32 cellular contexts compared by ENCODE assay signal in genomic region chr10:45040921-45041320, GRCh38. TPM values are rescaled to one million over a fixed set of nuclear protein-coding genes. Genes with fewer than 3 reads are reported as not detected.
DNase-seq lines count a peak whose midpoint lies in the region; ATAC-seq and TF ChIP-seq lines count a peak whose summit lies in the region.
"Had no signal": no experiment of that assay in that cellular context is flagged by ENCODE, and none has a peak within 500 bp of the region (broad histone marks: within the 10 kb centered on the region; RNA-seq: fewer than 3 reads in every experiment).

No MANE protein-coding gene starts in this region.

- H3K4me1 ChIP-seq in foreskin keratinocyte (no peaks in the 10 kb centered on the region), OCI-LY7 (ENCODE audit: insufficient read depth, low read length, poor library complexity, severe bottlenecking) (no peaks in the 10 kb centered on the region)
- H3K4me1 ChIP-seq: gastroesophageal sphincter, testis had no signal

- peak overlapping the region; percentile 32 to 73 for H3K27ac Mint-ChIP-seq in natural killer cell
- H3K27ac Mint-ChIP-seq in natural killer cell treated with Interleukin-12 subunit alpha and Interleukin-12 subunit beta and Interleukin-15 and Interleukin-18, amount 100 ng/mL, for 72 hours, result no peak overlapping the region
- H3K27ac Mint-ChIP-seq in T-helper 2 cell treated with Interferon-gamma antibody and Interleukin-4, amounts not matched to agents 5 μg/mL and 100 μg/mL, for 36 hours, result no peak overlapping the region
- H3K27ac Mint-ChIP-seq: activated CD8-positive, alpha-beta T cell treated with anti-CD3 and anti-CD28 coated beads for 36 hours; activated T-helper 1 cell treated with anti-CD3 and anti-CD28 coated beads, Interleukin-12 subunit alpha, Interleukin-12 subunit beta, Interleukin-2, Interleukin-4 antibody, amounts not matched to agents 30 ng/mL and 10 ng/mL and 1 ng/mL, durations not matched to agents 14 hours and 24 hours and 36 hours; CD4-positive, alpha-beta T cell; T-helper 17 cell had no signal

- no peak overlapping the region for H3K4me3 ChIP-seq in choroid plexus epithelial cell (ENCODE audit: low read depth, low read length)
- no peak overlapping the region for H3K4me3 ChIP-seq in OCI-LY7 (ENCODE audit: low read depth, low read length, poor library complexity, severe bottlenecking)
- H3K4me3 ChIP-seq: gastroesophageal sphincter, skin epidermis, testis had no signal

- H3K4me1 Mint-ChIP-seq in natural killer cell, result peaks cover 11 to 12% of the 10 kb centered on the region in 2 donors
- peaks cover 5 to 13% of the 10 kb centered on the region in 2 donors for H3K4me1 Mint-ChIP-seq in natural killer cell treated with Interleukin-12 subunit alpha and Interleukin-12 subunit beta and Interleukin-15 and Interleukin-18, amount 100 ng/mL, for 72 hours (ENCODE audit: low read depth in 2 of 2)
- H3K4me1 Mint-ChIP-seq in T-helper 2 cell treated with Interferon-gamma antibody and Interleukin-4, amounts not matched to agents 5 μg/mL and 100 μg/mL, for 36 hours (ENCODE audit: low read depth), result no peaks in the 10 kb centered on the region

- no peaks in the 10 kb centered on the region for H4K20me1 ChIP-seq in OCI-LY7 (ENCODE audit: insufficient read depth, low read length)

- no peaks in the 10 kb centered on the region for H3K9me2 ChIP-seq in OCI-LY7 (ENCODE audit: insufficient read depth, low read length)
- H3K9me2 ChIP-seq: SK-N-SH had no signal

- TF ChIP-seq CTCF in natural killer cell (IDR thresholded peaks at IDR 0.05), result no peak
- TF ChIP-seq CTCF in choroid plexus epithelial cell (conservative IDR thresholded peaks at IDR 0.05; ENCODE audit: low read depth, low read length), result no peak
- no peak for TF ChIP-seq CTCF in foreskin keratinocyte (conservative IDR thresholded peaks at IDR 0.05)
- TF ChIP-seq CTCF in OCI-LY7 (conservative IDR thresholded peaks at IDR 0.05; ENCODE audit: low read length), result no peak

- H3K27me3 Mint-ChIP-seq in natural killer cell (ENCODE audit: low read depth in 2 of 2), result no peaks in the 10 kb centered on the region
- peaks cover 0 to 7% of the 10 kb centered on the region in 2 donors for H3K27me3 Mint-ChIP-seq in natural killer cell treated with Interleukin-12 subunit alpha and Interleukin-12 subunit beta and Interleukin-15 and Interleukin-18, amount 100 ng/mL, for 72 hours
- H3K27me3 Mint-ChIP-seq in T-helper 2 cell treated with Interferon-gamma antibody and Interleukin-4, amounts not matched to agents 5 μg/mL and 100 μg/mL, for 36 hours (ENCODE audit: low read depth), result peaks cover 16% of the 10 kb centered on the region

- H3K27ac ChIP-seq in foreskin keratinocyte (no peak overlapping the region), OCI-LY7 (ENCODE audit: low read depth, low read length, poor library complexity, severe bottlenecking) (no peak overlapping the region)
- H3K27ac ChIP-seq: epithelial cell of prostate, gastroesophageal sphincter, skin epidermis, testis had no signal

- intact Hi-C loops in natural killer cell (cut with micrococcal nuclease) (no loop called here), OCI-LY7 (cut with micrococcal nuclease; ENCODE audit: unreplicated experiment) (no loop called here)

- H3K36me3 Mint-ChIP-seq in natural killer cell, result no peaks in the 10 kb centered on the region
- peaks cover 5% of the 10 kb centered on the region for H3K36me3 Mint-ChIP-seq in natural killer cell treated with Interleukin-12 subunit alpha and Interleukin-12 subunit beta and Interleukin-15 and Interleukin-18, amount 100 ng/mL, for 72 hours
- no peaks in the 10 kb centered on the region for H3K36me3 Mint-ChIP-seq in T-helper 2 cell treated with Interferon-gamma antibody and Interleukin-4, amounts not matched to agents 5 μg/mL and 100 μg/mL, for 36 hours (ENCODE audit: low read depth)

- DNase-seq in natural killer cell (no peak), choroid plexus epithelial cell (ENCODE audit: low read depth) (peak; percentile 70), foreskin keratinocyte (peak in 1 of 2 donors; percentile 29), OCI-LY7 (ENCODE audit: low spot score) (no peak), NK-92 (lab: John Stamatoyannopoulos, UW; ENCODE audit: unreplicated experiment) (no peak)
- DNase-seq in natural killer cell treated with Interleukin-12 subunit alpha and Interleukin-12 subunit beta and Interleukin-15 and Interleukin-18, amount 100 ng/mL, for 72 hours (ENCODE audit: low spot score), result no peak
- no peak for DNase-seq in T-helper 2 cell treated with Interferon-gamma antibody and Interleukin-4, amounts not matched to agents 5 μg/mL and 100 μg/mL, for 36 hours (ENCODE audit: low spot score)
- DNase-seq: activated CD4-positive, alpha-beta T cell treated with anti-CD3 and anti-CD28 coated beads for 1 hour; activated CD8-positive, alpha-beta memory T cell treated with anti-CD3 and anti-CD28 coated beads, Interleukin-2, amount 50 U/mL, for 48 hours; activated CD8-positive, alpha-beta T cell treated with anti-CD3 and anti-CD28 coated beads for 36 hours; activated naive CD4-positive, alpha-beta T cell treated with Interleukin-2 at 50 U/mL for 16 hours; CD4-positive, alpha-beta T cell; effector CD4-positive, alpha-beta T cell; EL; GOT3; KBM-7; left colon; MM.1S; NCI-H2029; NCI-H524 treated with DMSO at 0.1 percent for 48 hours; NK-92 treated with Interleukin-12 subunit alpha and Interleukin-12 subunit beta, amount 100 ng/mL, for 24 hours; retina; SK-N-SH; stimulated activated naive CD8-positive, alpha-beta T cell treated with anti-CD3 and anti-CD28 coated beads, Interleukin-15, Interleukin-2, amounts not matched to agents 100 U/mL and 50 U/mL, for 24 hours; T-helper 17 cell; testis had no signal

- CTCF ChIA-PET in OCI-LY7 (lab: Charles Lee; ENCODE audit: unreplicated experiment), result no interaction called here

- no TSS peak for BruUV-seq in OCI-LY7 (replicated peaks; lab: Mats Ljungman, UMichigan)

- H3K9me3 Mint-ChIP-seq in natural killer cell, result no peaks in the 10 kb centered on the region
- peaks cover 4% of the 10 kb centered on the region for H3K9me3 Mint-ChIP-seq in natural killer cell treated with Interleukin-12 subunit alpha and Interleukin-12 subunit beta and Interleukin-15 and Interleukin-18, amount 100 ng/mL, for 72 hours
- no peaks in the 10 kb centered on the region for H3K9me3 Mint-ChIP-seq in T-helper 2 cell treated with Interferon-gamma antibody and Interleukin-4, amounts not matched to agents 5 μg/mL and 100 μg/mL, for 36 hours
- H3K9me3 Mint-ChIP-seq: activated CD8-positive, alpha-beta T cell treated with anti-CD3 and anti-CD28 coated beads for 36 hours; activated T-helper 1 cell treated with anti-CD3 and anti-CD28 coated beads, Interleukin-12 subunit alpha, Interleukin-12 subunit beta, Interleukin-2, Interleukin-4 antibody, amounts not matched to agents 30 ng/mL and 10 ng/mL and 1 ng/mL, durations not matched to agents 14 hours and 24 hours and 36 hours; CD4-positive, alpha-beta T cell had no signal

- POLR2A ChIA-PET in OCI-LY7 (lab: Charles Lee), result interaction anchor here (0.6 to 0.7 kb wide), 2 partner anchors 58 to 633 kb away, joined by 3 read pairs; no protein-coding TSS in a partner anchor

- no peak overlapping the region for H2AFZ ChIP-seq in OCI-LY7 (ENCODE audit: low read length)

- ATAC-seq in natural killer cell (no peak), foreskin keratinocyte (peak; percentile 44), HG02981 (IDR thresholded peaks at IDR 0.05; ENCODE audit: unreplicated experiment) (no peak)
- ATAC-seq in natural killer cell treated with Interleukin-12 subunit alpha and Interleukin-12 subunit beta and Interleukin-15 and Interleukin-18, amount 100 ng/mL, for 72 hours, result no peak
- ATAC-seq: activated CD8-positive, alpha-beta T cell treated with anti-CD3 and anti-CD28 coated beads for 36 hours; gastroesophageal sphincter; left colon; Right ventricle myocardium inferior; stimulated activated naive CD8-positive, alpha-beta T cell treated with anti-CD3 and anti-CD28 coated beads, Interleukin-15, Interleukin-2, amounts not matched to agents 100 U/mL and 50 U/mL, for 24 hours; T-helper 17 cell had no signal

- no peak overlapping the region for H3K4me2 ChIP-seq in OCI-LY7 (ENCODE audit: low read length)
- H3K4me2 ChIP-seq: SK-N-SH had no signal

- no peak overlapping the region for H3K4me3 Mint-ChIP-seq in natural killer cell
- no peak overlapping the region for H3K4me3 Mint-ChIP-seq in natural killer cell treated with Interleukin-12 subunit alpha and Interleukin-12 subunit beta and Interleukin-15 and Interleukin-18, amount 100 ng/mL, for 72 hours
- H3K4me3 Mint-ChIP-seq in T-helper 2 cell treated with Interferon-gamma antibody and Interleukin-4, amounts not matched to agents 5 μg/mL and 100 μg/mL, for 36 hours, result no peak overlapping the region
- H3K4me3 Mint-ChIP-seq: activated CD8-positive, alpha-beta T cell treated with anti-CD3 and anti-CD28 coated beads for 36 hours; activated T-helper 1 cell treated with anti-CD3 and anti-CD28 coated beads, Interleukin-12 subunit alpha, Interleukin-12 subunit beta, Interleukin-2, Interleukin-4 antibody, amounts not matched to agents 30 ng/mL and 10 ng/mL and 1 ng/mL, durations not matched to agents 14 hours and 24 hours and 36 hours; CD4-positive, alpha-beta T cell; T-helper 17 cell had no signal

- no peaks in the 10 kb centered on the region for H3K36me3 ChIP-seq in OCI-LY7 (ENCODE audit: insufficient read depth, low read length)
- H3K36me3 ChIP-seq: gastroesophageal sphincter had no signal

- H3K79me2 ChIP-seq in OCI-LY7 (ENCODE audit: insufficient read depth, low read depth, low read length), result no peaks in the 10 kb centered on the region

- no peaks in the 10 kb centered on the region for H3K9me3 ChIP-seq in OCI-LY7 (ENCODE audit: low read length)
- H3K9me3 ChIP-seq: gastroesophageal sphincter, SK-N-SH, testis had no signal

- peaks cover under 1% of the 10 kb centered on the region for H3K27me3 ChIP-seq in foreskin keratinocyte
- H3K27me3 ChIP-seq: gastroesophageal sphincter, testis had no signal

RNA-seq across cellular contexts. Expression of gene ZNF22, which starts 40.2 kb away (rescaled TPM):
- 10 to 100 TPM; 24.2 to 31.8 (median 25.0) TPM for total RNA-seq in natural killer cell
- total RNA-seq in natural killer cell treated with Interleukin-12 subunit alpha and Interleukin-12 subunit beta and Interleukin-15 and Interleukin-18, amount 100 ng/mL, for 72 hours, result 10 to 100 TPM; 22.7 to 29.0 TPM
- 16.6 and 18.7 TPM in 2 replicates for total RNA-seq in foreskin keratinocyte
- polyA plus RNA-seq in foreskin keratinocyte, result 9.5 and 12.2 TPM in 2 replicates
- 46.6 and 50.6 TPM in 2 replicates for total RNA-seq in OCI-LY7 (2014; rRNA removed; shearing (Covaris generic))
- total RNA-seq in OCI-LY7 (2022), result 33.3 and 36.6 TPM in 2 replicates

Comparison
In these comparisons a context has a peak if more than half of its experiments do, and no peak if none do; other contexts are left out.
1. H3K27ac Mint-ChIP-seq: peak in natural killer cell (2 of 2); none in natural killer cell treated with Interleukin-12 subunit alpha and Interleukin-12 subunit beta and Interleukin-15 and Interleukin-18, amount 100 ng/mL, for 72 hours (0 of 2) and T-helper 2 cell treated with Interferon-gamma antibody and Interleukin-4, amounts not matched to agents 5 μg/mL and 100 μg/mL, for 36 hours (single experiment).